In the genomic region with DNA sequence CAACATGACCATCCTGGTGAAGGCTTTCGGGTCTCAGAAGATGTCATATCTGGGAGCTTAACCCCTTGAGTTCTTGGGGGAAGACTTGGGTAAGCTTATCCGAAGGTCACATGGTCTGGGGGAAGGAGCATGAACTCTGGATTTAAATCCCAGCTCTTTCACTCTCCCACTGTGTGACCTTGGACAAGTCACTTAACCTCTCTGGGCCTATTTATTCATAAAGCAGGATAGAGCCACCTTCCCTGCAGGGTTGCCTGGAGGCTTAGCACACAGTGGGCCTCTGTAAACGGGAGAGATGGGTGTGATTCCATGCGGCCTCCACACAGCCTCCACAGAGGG, we compare ENCODE assay signal across 17 cellular contexts. TPM values are rescaled to one million over a fixed set of nuclear protein-coding genes. Genes with fewer than 3 reads are reported as not detected.
DNase-seq lines count a peak whose midpoint lies in the region; TF ChIP-seq lines count a peak whose summit lies in the region.
"Had no signal": no experiment of that assay in that cellular context is flagged by ENCODE, and none has a peak within 500 bp of the region (broad histone marks: within the 10 kb centered on the region; RNA-seq: fewer than 3 reads in every experiment).

No MANE protein-coding gene starts in this region.

- dilution Hi-C loops in mammary epithelial cell (cut with HindIII; ENCODE audit: low sequenced_read_pairs): loop anchor here (5.0 kb wide), 1 partner anchor 36 kb away; no protein-coding TSS in a partner anchor

- CTCF ChIA-PET in mammary epithelial cell (lab: Charles Lee; ENCODE audit: low non-redundant PET): no interaction called here
- CTCF ChIA-PET in activated naive CD4-positive, alpha-beta T cell treated with anti-CD3 and anti-CD28 coated beads, Interleukin-2, amount 10 ng/mL, durations not matched to agents 7 days and 5 days (lab: Charles Lee): no interaction called here

- H3K27ac Mint-ChIP-seq in activated naive CD4-positive, alpha-beta T cell treated with anti-CD3 and anti-CD28 coated beads, Interleukin-2, amount 10 ng/mL, durations not matched to agents 7 days and 5 days: no peak overlapping the region
- H3K27ac Mint-ChIP-seq: activated B cell treated with CpG ODN at 0.5 μM for 24 hours, GM23338 had no signal

- H3K27me3 Mint-ChIP-seq in activated naive CD4-positive, alpha-beta T cell treated with anti-CD3 and anti-CD28 coated beads, Interleukin-2, amount 10 ng/mL, durations not matched to agents 7 days and 5 days: peaks cover 30% of the 10 kb centered on the region
- H3K27me3 Mint-ChIP-seq: activated B cell treated with CpG ODN at 0.5 μM for 24 hours had no signal

- H3K9me3 Mint-ChIP-seq in activated naive CD4-positive, alpha-beta T cell treated with anti-CD3 and anti-CD28 coated beads, Interleukin-2, amount 10 ng/mL, durations not matched to agents 7 days and 5 days: no peaks in the 10 kb centered on the region
- H3K9me3 Mint-ChIP-seq: activated B cell treated with CpG ODN at 0.5 μM for 24 hours, GM23338 had no signal

- H2AFZ ChIP-seq in mammary epithelial cell (ENCODE audit: low read depth, low read length): no peak overlapping the region

- no peaks in the 10 kb centered on the region for H3K4me1 Mint-ChIP-seq in activated naive CD4-positive, alpha-beta T cell treated with anti-CD3 and anti-CD28 coated beads, Interleukin-2, amount 10 ng/mL, durations not matched to agents 7 days and 5 days

- TF ChIP-seq CTCF in breast epithelium (IDR thresholded peaks at IDR 0.05): no peak
- TF ChIP-seq CTCF in mammary epithelial cell (conservative IDR thresholded peaks at IDR 0.05 in 1 of 2, IDR thresholded peaks at IDR 0.05 in 1 of 2; ENCODE audit: extremely low read depth in 1 of 2, insufficient read depth in 1 of 2, low read depth in 1 of 2, low read length in 2 of 2): no peak
- TF ChIP-seq CTCF in ovary (IDR thresholded peaks at IDR 0.05): no peak
- no peak for TF ChIP-seq CTCF in tibial nerve (IDR thresholded peaks at IDR 0.05)

- no peak for DNase-seq in breast epithelium (ENCODE audit: low spot score in 2 of 2)
- no peak for DNase-seq in mammary epithelial cell
- no peak for DNase-seq in ovary
- no peak for DNase-seq in tibial nerve (ENCODE audit: low spot score in 2 of 2)
- DNase-seq in activated naive CD4-positive, alpha-beta T cell treated with anti-CD3 and anti-CD28 coated beads, Interleukin-2, amount 10 ng/mL, durations not matched to agents 7 days and 5 days: no peak
- DNase-seq in cerebellum (ENCODE audit: low spot score): no peak
- DNase-seq in HT-29 (ENCODE audit: low spot score): no peak
- DNase-seq: activated B cell treated with CpG ODN at 0.5 μM for 24 hours; IMR-90; MM.1S; NCI-H187; SIG-M5; stimulated activated CD4-positive, alpha-beta T cell treated with anti-CD3 and anti-CD28 coated beads, Interleukin-1b, Interleukin-23, amount 100 ng/mL, for 48 hours; T-helper 2 cell had no signal

- in situ Hi-C loops in mammary epithelial cell (cut with MboI; ENCODE audit: low sequenced_read_pairs in 2 of 2): no loop called here

- TF ChIP-seq EP300 in ovary (IDR thresholded peaks at IDR 0.05) (no peak), tibial nerve (IDR thresholded peaks at IDR 0.05) (no peak)

- BruUV-seq in mammary epithelial cell (replicated peaks; lab: Mats Ljungman, UMichigan): no TSS peak

- no peaks in the 10 kb centered on the region for H4K20me1 ChIP-seq in mammary epithelial cell (ENCODE audit: insufficient read depth, low read length)

- 58% methylated on average over 4 of the region's 4 CpGs for WGBS in mammary epithelial cell (ENCODE audit: low coverage, missing lambda C conversion rate)
- WGBS in esophagus, 2 donors: 65 to 67% methylated on average over 4 of the region's 4 CpGs
- 68 to 82% (median 77%) methylated on average over 4 of the region's 4 CpGs for WGBS in ovary, 3 donors
- WGBS in tibial nerve, 2 donors: 42 to 50% methylated on average over 4 of the region's 4 CpGs

- no peak overlapping the region for H3K4me2 ChIP-seq in mammary epithelial cell (ENCODE audit: insufficient read depth, low read depth, low read length)
- H3K4me2 ChIP-seq: GM23338 had no signal

- H3K27ac ChIP-seq in breast epithelium (peak overlapping the region; percentile 81 to 83), mammary epithelial cell (ENCODE audit: insufficient read depth, low read depth, low read length) (no peak overlapping the region), esophagus (ENCODE audit: low read depth in 2 of 2, low read length in 1 of 2) (peak overlapping the region; percentile 82 to 84), ovary (peak overlapping the region; percentile 51 to 59), tibial nerve (peak overlapping the region; percentile 29 to 90 (median 82))
- H3K27ac ChIP-seq: 22Rv1 had no signal

- no peak overlapping the region for H3K9ac ChIP-seq in mammary epithelial cell (ENCODE audit: insufficient read depth, low read length)

- TF ChIP-seq POLR2A in breast epithelium (IDR thresholded peaks at IDR 0.05) (no peak), ovary (IDR thresholded peaks at IDR 0.05) (no peak), tibial nerve (IDR thresholded peaks at IDR 0.05) (no peak)

- no peaks in the 10 kb centered on the region for H3K27me3 ChIP-seq in breast epithelium
- peaks cover 2% of the 10 kb centered on the region for H3K27me3 ChIP-seq in mammary epithelial cell (ENCODE audit: insufficient read depth, low read length)
- H3K27me3 ChIP-seq in esophagus (ENCODE audit: control insufficient read depth in 1 of 2, insufficient read depth in 2 of 2, low read length in 2 of 2): no peaks in the 10 kb centered on the region
- no peaks in the 10 kb centered on the region for H3K27me3 ChIP-seq in ovary
- H3K27me3 ChIP-seq in tibial nerve: no peaks in the 10 kb centered on the region

- no peak overlapping the region for H3K4me3 Mint-ChIP-seq in activated naive CD4-positive, alpha-beta T cell treated with anti-CD3 and anti-CD28 coated beads, Interleukin-2, amount 10 ng/mL, durations not matched to agents 7 days and 5 days
- H3K4me3 Mint-ChIP-seq: activated B cell treated with CpG ODN at 0.5 μM for 24 hours, GM23338 had no signal

- no peaks in the 10 kb centered on the region for H3K36me3 Mint-ChIP-seq in activated naive CD4-positive, alpha-beta T cell treated with anti-CD3 and anti-CD28 coated beads, Interleukin-2, amount 10 ng/mL, durations not matched to agents 7 days and 5 days

- H3K36me3 ChIP-seq in breast epithelium (no peaks in the 10 kb centered on the region), mammary epithelial cell (ENCODE audit: insufficient read depth, low read length) (no peaks in the 10 kb centered on the region), esophagus (ENCODE audit: control insufficient read depth in 2 of 2, insufficient read depth in 2 of 2, low read length in 1 of 2) (peaks cover 0 to 4% of the 10 kb centered on the region in 2 donors), ovary (no peaks in the 10 kb centered on the region), tibial nerve (no peaks in the 10 kb centered on the region)

- H3K79me2 ChIP-seq in mammary epithelial cell (ENCODE audit: insufficient read depth, low read length): no peaks in the 10 kb centered on the region

- H3K4me1 ChIP-seq in breast epithelium (peaks cover 0 to 30% of the 10 kb centered on the region in 2 donors), mammary epithelial cell (ENCODE audit: insufficient read depth, low read length) (no peaks in the 10 kb centered on the region), esophagus (ENCODE audit: control insufficient read depth in 2 of 2, insufficient read depth in 2 of 2, low read length in 1 of 2) (peaks cover 10 to 22% of the 10 kb centered on the region in 2 donors), ovary (ENCODE audit: insufficient read depth) (peaks cover 9% of the 10 kb centered on the region), tibial nerve (peaks cover 0 to 48% (median 16%) of the 10 kb centered on the region in 4 donors)

- intact Hi-C loops in breast epithelium (cut with DNase I; ENCODE audit: low total_unique reads) (no loop called here), mammary epithelial cell (cut with micrococcal nuclease) (no loop called here), ovary (cut with DNase I) (no loop called here)

- H3K9me3 ChIP-seq in breast epithelium (no peaks in the 10 kb centered on the region), mammary epithelial cell (replicated peaks; ENCODE audit: insufficient read depth, low read length) (no peaks in the 10 kb centered on the region), esophagus (ENCODE audit: control insufficient read depth in 2 of 2, insufficient read depth in 1 of 2, low read depth in 1 of 2, low read length in 1 of 2) (peaks cover 0 to 4% of the 10 kb centered on the region in 2 donors), ovary (no peaks in the 10 kb centered on the region), tibial nerve (no peaks in the 10 kb centered on the region)

- H3K4me3 ChIP-seq in breast epithelium: no peak overlapping the region
- H3K4me3 ChIP-seq in mammary epithelial cell (replicated peaks in 1 of 3; ENCODE audit: insufficient read depth in 1 of 3, low read depth in 2 of 3, low read length in 3 of 3): no peak overlapping the region
- H3K4me3 ChIP-seq in esophagus (ENCODE audit: low read depth in 1 of 2, low read length in 2 of 2): no peak overlapping the region
- no peak overlapping the region for H3K4me3 ChIP-seq in ovary
- no peak overlapping the region for H3K4me3 ChIP-seq in tibial nerve
- H3K4me3 ChIP-seq: GM23338 had no signal

RNA-seq across cellular contexts. Expression of a gene that starts 8.2 kb away (rescaled TPM):
- 10 to 100 TPM; 36.7 to 51.4 (median 49.8) TPM for total RNA-seq in breast epithelium
- total RNA-seq in mammary epithelial cell: 1 to 10 TPM; 3.4 to 5.3 TPM
- 1.0 TPM for polyA plus RNA-seq in mammary epithelial cell
- polyA minus RNA-seq in mammary epithelial cell: 0.41 TPM
- 10 to 100 TPM; 39.1 to 64.4 TPM for polyA plus RNA-seq in esophagus
- total RNA-seq in ovary: 10 to 100 TPM in 5 of 7 donors, 1 to 10 TPM in 2; 7.6 to 23.0 (median 19.6) TPM
- 10 to 100 TPM in 1 of 2 donors, 1 to 10 TPM in 1; 3.6 to 18.3 TPM for polyA plus RNA-seq in ovary
- total RNA-seq in tibial nerve: 10 to 100 TPM; 38.5 to 73.8 (median 41.7) TPM
- total RNA-seq in cerebellum: 33.8 TPM
- total RNA-seq in HT-29 (2014; rRNA removed; shearing (Covaris generic)): 54.2 and 56.1 TPM in 2 replicates
